18 cellular contexts compared by ENCODE assay signal in the genomic region with DNA sequence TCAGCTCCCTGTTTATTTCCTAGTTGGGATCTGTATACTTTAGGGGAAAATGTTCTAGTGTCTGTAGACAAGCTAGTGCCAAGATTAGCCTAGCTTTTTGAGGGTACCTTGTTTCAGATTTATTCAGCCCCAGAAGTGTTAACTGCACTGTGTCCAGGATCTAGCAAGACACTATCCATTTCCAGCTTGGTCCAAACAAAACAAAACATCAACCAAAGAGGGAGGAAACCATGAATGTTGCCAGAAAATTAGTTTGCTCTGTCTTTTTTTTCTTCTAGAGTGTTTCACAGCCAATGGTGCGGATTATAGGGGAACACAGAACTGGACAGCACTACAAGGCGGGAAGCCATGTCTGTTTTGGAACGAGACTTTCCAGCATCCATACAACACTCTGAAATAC. TPM values are rescaled to one million over a fixed set of nuclear protein-coding genes. Genes with fewer than 3 reads are reported as not detected.
A peak's percentile ranks its signal among the peaks of the same experiment; 100 is the strongest.
DNase-seq lines count a peak whose midpoint lies in the region; ATAC-seq and TF ChIP-seq lines count a peak whose summit lies in the region.
"Had no signal": no experiment of that assay in that cellular context is flagged by ENCODE, and none has a peak within 500 bp of the region (broad histone marks: within the 10 kb centered on the region; RNA-seq: fewer than 3 reads in every experiment).

No MANE protein-coding gene starts in this region.

- peak; percentile 43 to 60 for ATAC-seq in gastrocnemius medialis
- ATAC-seq in GM21576 (IDR thresholded peaks at IDR 0.05; ENCODE audit: unreplicated experiment) = no peak

- H3K9me3 ChIP-seq in right atrium auricular region (no peaks in the 10 kb centered on the region), gastrocnemius medialis (no peaks in the 10 kb centered on the region), A673 (ENCODE audit: low read depth, low read length, poor library complexity, severe bottlenecking) (no peaks in the 10 kb centered on the region)
- H3K9me3 ChIP-seq: neutrophil had no signal

- CTCF ChIA-PET in A673 (lab: Charles Lee) = no interaction called here

- no peak for TF ChIP-seq CTCF in AG10803 (conservative IDR thresholded peaks at IDR 0.05; ENCODE audit: low read length)
- no peak for TF ChIP-seq CTCF in right atrium auricular region (IDR thresholded peaks at IDR 0.05)
- TF ChIP-seq CTCF in gastrocnemius medialis (IDR thresholded peaks at IDR 0.05 in 4 of 5, conservative IDR thresholded peaks at IDR 0.05 in 1 of 5) = no peak
- TF ChIP-seq CTCF in A673 (conservative IDR thresholded peaks at IDR 0.05; ENCODE audit: low read depth, low read length) = no peak
- TF ChIP-seq CTCF in GM10266 (IDR thresholded peaks at IDR 0.05; ENCODE audit: control insufficient read depth, insufficient read depth, low read depth, missing control alignments) = no peak

- POLR2A ChIA-PET in A673 (lab: Charles Lee; ENCODE audit: low non-redundant PET) = interaction anchor here (0.6 kb wide), 1 partner anchor 1236 kb away, joined by 3 read pairs; no protein-coding TSS in a partner anchor

- no TSS peak for BruUV-seq in A673 (replicated peaks; lab: Mats Ljungman, UMichigan)

- no peaks in the 10 kb centered on the region for H3K27me3 ChIP-seq in right atrium auricular region
- no peaks in the 10 kb centered on the region for H3K27me3 ChIP-seq in gastrocnemius medialis
- no peaks in the 10 kb centered on the region for H3K27me3 ChIP-seq in A673 (replicated peaks; ENCODE audit: insufficient read depth, low read depth, low read length, poor library complexity)

- TF ChIP-seq POLR2A in gastrocnemius medialis (IDR thresholded peaks at IDR 0.05) = no peak

- intact Hi-C loops in gastrocnemius medialis (cut with DNase I; ENCODE audit: low total_unique reads) = no loop called here
- intact Hi-C loops in A673 (cut with micrococcal nuclease; ENCODE audit: unreplicated experiment) = no loop called here

- H3K4me3 ChIP-seq in AG10803 (ENCODE audit: low read length) = no peak overlapping the region; the same call in 1 of the 2 replicates
- H3K4me3 ChIP-seq in right atrium auricular region = no peak overlapping the region
- no peak overlapping the region for H3K4me3 ChIP-seq in gastrocnemius medialis
- no peak overlapping the region for H3K4me3 ChIP-seq in A673 (ENCODE audit: low read depth, low read length, poor library complexity, severe bottlenecking)

- H3K27ac ChIP-seq in caudate nucleus (ENCODE audit: low read depth, low read length) (peak overlapping the region; percentile 89), right atrium auricular region (peak overlapping the region; percentile 55 to 62), gastrocnemius medialis (peak overlapping the region; percentile 45 to 74 (median 64)), A673 (ENCODE audit: low read depth, low read length, poor library complexity, severe bottlenecking) (no peak overlapping the region)
- H3K27ac ChIP-seq: neutrophil had no signal

- H3K4me1 ChIP-seq in right atrium auricular region (peaks cover 0 to 45% of the 10 kb centered on the region in 2 donors), gastrocnemius medialis (peaks cover 26 to 47% of the 10 kb centered on the region in 2 donors), A673 (ENCODE audit: insufficient read depth, low read length, poor library complexity, severe bottlenecking) (peaks cover 10% of the 10 kb centered on the region)

- in situ Hi-C loops in gastrocnemius medialis (cut with MboI; ENCODE audit: low sequenced_read_pairs in 4 of 4) = loop anchor here in 1 of 4 donors (10.0 kb wide), 1 partner anchor 61 kb away; no protein-coding TSS in a partner anchor

- DNase-seq in AG10803 (ENCODE audit: low read depth) (peak; percentile 74), caudate nucleus (lab: John Stamatoyannopoulos, UW) (no peak), right atrium auricular region (ENCODE audit: low spot score) (no peak), gastrocnemius medialis (no peak), A673 (ENCODE audit: low spot score) (no peak), NCI-H748 (lab: John Stamatoyannopoulos, UW; ENCODE audit: unreplicated experiment) (no peak), GM10266 (ENCODE audit: extremely low spot score) (no peak)
- DNase-seq: ACHN; activated CD4-positive, alpha-beta T cell treated with anti-CD3 and anti-CD28 coated beads, Interleukin-2, amount 50 U/mL, for 48 hours; Karpas-422; mammary epithelial cell; NCI-H1436 treated with DMSO at 0.1 percent for 48 hours; NCI-H510A had no signal

- H3K36me3 ChIP-seq in right atrium auricular region (peaks cover 9% of the 10 kb centered on the region), gastrocnemius medialis (no peaks in the 10 kb centered on the region), A673 (ENCODE audit: insufficient read depth, low read length, poor library complexity, severe bottlenecking) (no peaks in the 10 kb centered on the region)
- H3K36me3 ChIP-seq: neutrophil had no signal

RNA-seq across cellular contexts. Expression of a gene that starts 21.1 kb away (rescaled TPM):
- 10 to 100 TPM; 39.7 to 44.7 TPM for total RNA-seq in right atrium auricular region
- 10 to 100 TPM in 3 of 4 donors, 1 to 10 TPM in 1; 7.5 to 35.8 (median 15.4) TPM for total RNA-seq in gastrocnemius medialis
- 4.2 and 9.6 TPM in 2 replicates for total RNA-seq in A673 (2021)
- total RNA-seq: OCI-LY7 had no signal

RNA-seq across cellular contexts. Expression of a gene that starts 32.3 kb away (rescaled TPM):
- total RNA-seq in right atrium auricular region (not detected), gastrocnemius medialis (not detected), A673 (2021) (not detected in 2 replicates)
- total RNA-seq: fibroblast of villous mesenchyme, mammary epithelial cell, OCI-LY7, subcutaneous adipose tissue had no signal
